12 cellular contexts compared by ENCODE assay signal in genomic region chr16:73051216-73051615, GRCh38. TPM values are rescaled to one million over a fixed set of nuclear protein-coding genes. Genes with fewer than 3 reads are reported as not detected.
DNase-seq lines count a peak whose midpoint lies in the region; ATAC-seq and TF ChIP-seq lines count a peak whose summit lies in the region.
"Had no signal": no experiment of that assay in that cellular context is flagged by ENCODE, and none has a peak within 500 bp of the region (broad histone marks: within the 10 kb centered on the region; RNA-seq: fewer than 3 reads in every experiment).

No MANE protein-coding gene starts in this region.

- H3K79me2 ChIP-seq in PC-9 (ENCODE audit: low read depth), result peaks cover 82% of the 10 kb centered on the region

- POLR2A ChIA-PET in PC-9 (lab: Charles Lee; ENCODE audit: unreplicated experiment), result no interaction called here

- no peak overlapping the region for H3K27ac Mint-ChIP-seq in CD14-positive monocyte
- no peak overlapping the region for H3K27ac Mint-ChIP-seq in activated naive CD4-positive, alpha-beta T cell treated with anti-CD3 and anti-CD28 coated beads for 36 hours
- H3K27ac Mint-ChIP-seq: brain had no signal

- H3K4me1 ChIP-seq in adrenal gland (replicated peaks in 1 of 2) (peaks cover 73 to 84% of the 10 kb centered on the region in 2 donors), liver (ENCODE audit: control insufficient read depth in 4 of 4, insufficient read depth in 4 of 4, low read length in 3 of 4) (peaks cover 7 to 57% (median 44%) of the 10 kb centered on the region in 4 donors), skeletal muscle tissue (ENCODE audit: control insufficient read depth in 3 of 3, insufficient read depth in 3 of 3, low read length in 3 of 3) (peaks cover 52 to 66% (median 65%) of the 10 kb centered on the region in 3 donors), PC-9 (replicated peaks; ENCODE audit: insufficient read depth) (peaks cover 68% of the 10 kb centered on the region)

- H3K36me3 Mint-ChIP-seq in CD14-positive monocyte, result peaks cover 4 to 12% of the 10 kb centered on the region in 2 donors
- H3K36me3 Mint-ChIP-seq in activated naive CD4-positive, alpha-beta T cell treated with anti-CD3 and anti-CD28 coated beads for 36 hours (ENCODE audit: low read depth), result no peaks in the 10 kb centered on the region
- H3K36me3 Mint-ChIP-seq: brain had no signal

- peak; percentile 17 for DNase-seq in CD14-positive monocyte (ENCODE audit: low spot score)
- DNase-seq in adrenal gland, result no peak
- DNase-seq in PC-9, result no peak
- DNase-seq in activated naive CD4-positive, alpha-beta T cell treated with anti-CD3 and anti-CD28 coated beads for 36 hours, result no peak
- no peak for DNase-seq in RPMI8226
- DNase-seq: activated effector memory CD4-positive, alpha-beta T cell treated with Interleukin-2 at 50 U/mL for 16 hours; GOT3; NCI-H226 had no signal

- intact Hi-C loops in CD14-positive monocyte (cut with micrococcal nuclease), result loop anchor here (5.0 to 10.0 kb wide), 3 partner anchors 36 to 219 kb away; no protein-coding TSS in a partner anchor
- intact Hi-C loops in adrenal gland (cut with DNase I), result no loop called here
- intact Hi-C loops in PC-9 (cut with micrococcal nuclease; ENCODE audit: unreplicated experiment), result loop anchor here (10.0 kb wide), 1 partner anchor 386 kb away; no protein-coding TSS in a partner anchor
- intact Hi-C loops in activated naive CD4-positive, alpha-beta T cell treated with anti-CD3 and anti-CD28 coated beads for 36 hours (cut with micrococcal nuclease), result no loop called here

- no peaks in the 10 kb centered on the region for H4K20me1 ChIP-seq in PC-9 (ENCODE audit: insufficient read depth)

- 47 to 56% (median 52%) methylated on average over 5 of the region's 5 CpGs for WGBS in adrenal gland, 4 donors
- 48% methylated on average over 5 of the region's 5 CpGs for WGBS in liver

- H3K9me3 Mint-ChIP-seq in CD14-positive monocyte, result peaks cover 0 to 2% (median 0%) of the 10 kb centered on the region in 7 donors
- no peaks in the 10 kb centered on the region for H3K9me3 Mint-ChIP-seq in activated naive CD4-positive, alpha-beta T cell treated with anti-CD3 and anti-CD28 coated beads for 36 hours

- no peaks in the 10 kb centered on the region for H3K27me3 ChIP-seq in adrenal gland
- no peaks in the 10 kb centered on the region for H3K27me3 ChIP-seq in liver (ENCODE audit: control insufficient read depth in 4 of 4, insufficient read depth in 4 of 4, low read length in 3 of 4)
- no peaks in the 10 kb centered on the region for H3K27me3 ChIP-seq in skeletal muscle tissue (ENCODE audit: control insufficient read depth in 3 of 3, insufficient read depth in 3 of 3, low read length in 3 of 3)
- H3K27me3 ChIP-seq in PC-9 (ENCODE audit: insufficient read depth, low read depth), result no peaks in the 10 kb centered on the region

- no peaks in the 10 kb centered on the region for H3K9me3 ChIP-seq in adrenal gland (replicated peaks in 1 of 3)
- H3K9me3 ChIP-seq in liver (ENCODE audit: control insufficient read depth in 4 of 4, low read length in 3 of 4), result no peaks in the 10 kb centered on the region
- no peaks in the 10 kb centered on the region for H3K9me3 ChIP-seq in skeletal muscle tissue (ENCODE audit: control insufficient read depth in 3 of 3, low read length in 3 of 3)
- no peaks in the 10 kb centered on the region for H3K9me3 ChIP-seq in PC-9 (ENCODE audit: insufficient read depth, low read depth)

- H3K27me3 Mint-ChIP-seq in CD14-positive monocyte (ENCODE audit: low read depth in 3 of 3), result peaks cover 15 to 32% (median 15%) of the 10 kb centered on the region in 3 donors
- peaks cover 32% of the 10 kb centered on the region for H3K27me3 Mint-ChIP-seq in activated naive CD4-positive, alpha-beta T cell treated with anti-CD3 and anti-CD28 coated beads for 36 hours (ENCODE audit: low read depth)

- H3K4me3 ChIP-seq in adrenal gland (no peak overlapping the region), liver (ENCODE audit: low read depth in 1 of 3, low read length in 3 of 3) (no peak overlapping the region), skeletal muscle tissue (ENCODE audit: low read length in 3 of 3) (peak overlapping the region in 1 of 3 donors; percentile 56), PC-9 (no peak overlapping the region)

- H3K9me2 ChIP-seq in PC-9 (ENCODE audit: insufficient read depth), result no peaks in the 10 kb centered on the region

- no peak for TF ChIP-seq RAD21 in liver (IDR thresholded peaks at IDR 0.05)

- H3K9ac ChIP-seq in liver (ENCODE audit: low read depth in 1 of 2, low read length in 2 of 2) (peak overlapping the region in 1 of 2 donors; percentile 6), skeletal muscle tissue (ENCODE audit: low read depth in 1 of 3, low read length in 3 of 3) (peak overlapping the region; percentile 37 to 90 (median 79))

- H3F3A ChIP-seq in PC-9 (ENCODE audit: insufficient read depth, low read depth), result peaks cover 57% of the 10 kb centered on the region

- no peak for TF ChIP-seq CTCF in CD14-positive monocyte (IDR thresholded peaks at IDR 0.05)
- TF ChIP-seq CTCF in adrenal gland (IDR thresholded peaks at IDR 0.05), result no peak
- TF ChIP-seq CTCF in liver (IDR thresholded peaks at IDR 0.05; ENCODE audit: low read depth, low read length, missing input control), result no peak
- no peak for TF ChIP-seq CTCF in PC-9 (conservative IDR thresholded peaks at IDR 0.05)

- no TSS peak for BruUV-seq in PC-9 (replicated peaks; lab: Mats Ljungman, UMichigan)

- no peak overlapping the region for H3K4me2 ChIP-seq in PC-9

- H3K4me3 Mint-ChIP-seq in CD14-positive monocyte, result no peak overlapping the region
- H3K4me3 Mint-ChIP-seq in activated naive CD4-positive, alpha-beta T cell treated with anti-CD3 and anti-CD28 coated beads for 36 hours, result no peak overlapping the region
- H3K4me3 Mint-ChIP-seq: brain had no signal

- TF ChIP-seq POLR2A in adrenal gland (IDR thresholded peaks at IDR 0.05), result no peak

- H3K36me3 ChIP-seq in adrenal gland (replicated peaks in 1 of 2), result no peaks in the 10 kb centered on the region
- no peaks in the 10 kb centered on the region for H3K36me3 ChIP-seq in liver (ENCODE audit: control insufficient read depth in 4 of 4, insufficient read depth in 3 of 4, low read depth in 1 of 4, low read length in 3 of 4)
- H3K36me3 ChIP-seq in skeletal muscle tissue (ENCODE audit: control insufficient read depth in 3 of 3, insufficient read depth in 3 of 3, low read length in 3 of 3), result no peaks in the 10 kb centered on the region
- no peaks in the 10 kb centered on the region for H3K36me3 ChIP-seq in PC-9 (ENCODE audit: low read depth)

- CTCF ChIA-PET in PC-9 (lab: Charles Lee), result no interaction called here
- CTCF ChIA-PET in activated naive CD4-positive, alpha-beta T cell treated with anti-CD3 and anti-CD28 coated beads for 36 hours (lab: Charles Lee), result interaction anchor here (1.2 kb wide), 1 partner anchor 219 kb away, joined by 4 read pairs; no protein-coding TSS in a partner anchor

- ATAC-seq in HG03432 (IDR thresholded peaks at IDR 0.05; ENCODE audit: unreplicated experiment), result no peak

- no peak overlapping the region for H2AFZ ChIP-seq in PC-9

- H3K4me1 Mint-ChIP-seq in CD14-positive monocyte, result peaks cover 51% of the 10 kb centered on the region
- H3K4me1 Mint-ChIP-seq in activated naive CD4-positive, alpha-beta T cell treated with anti-CD3 and anti-CD28 coated beads for 36 hours (ENCODE audit: low read depth), result peaks cover 9% of the 10 kb centered on the region

- H3K27ac ChIP-seq in adrenal gland (peak overlapping the region in 3 of 5 donors; percentile 1 to 97 (median 42)), liver (ENCODE audit: low read depth in 1 of 2, low read length in 2 of 2) (peak overlapping the region; percentile 59), skeletal muscle tissue (ENCODE audit: low read depth, low read length) (peak overlapping the region; percentile 98), PC-9 (no peak overlapping the region)

TF ChIP-seq in liver, 16 proteins besides CTCF, POLR2A, EP300 and RAD21:
- no peak for TF ChIP-seq EGR1 (IDR thresholded peaks at IDR 0.05; ENCODE audit: low read depth in 2 of 2)
TF ChIP-seq in liver: peak in this region for 0.

RNA-seq across cellular contexts. Expression of gene ZFHX3, which starts 3.3 kb away (rescaled TPM):
- polyA plus RNA-seq in CD14-positive monocyte (under 1 TPM; 0.42 to 0.43 TPM), adrenal gland (10 to 100 TPM in 1 of 3 donors, 1 to 10 TPM in 2; 2.4 to 11.2 (median 9.4) TPM), liver (1 to 10 TPM; 1.5 to 2.5 TPM)
- total RNA-seq in adrenal gland (10 to 100 TPM; 16.8 to 31.6 (median 21.7) TPM), liver (1 to 10 TPM; 3.5 to 5.9 TPM), skeletal muscle tissue (8.9 TPM), PC-9 (2021) (20.5 and 23.1 TPM in 2 replicates)
- total RNA-seq in activated naive CD4-positive, alpha-beta T cell treated with anti-CD3 and anti-CD28 coated beads for 36 hours, result under 1 TPM; 0.44 to 0.72 TPM

Comparison
In these comparisons a context has a peak if more than half of its experiments do, and no peak if none do; other contexts are left out.
1. intact Hi-C loops: an anchor here in CD14-positive monocyte (5.0 to 10.0 kb wide) and PC-9 (10.0 kb wide); none called in adrenal gland and activated naive CD4-positive, alpha-beta T cell treated with anti-CD3 and anti-CD28 coated beads for 36 hours.